Comparison of ENCODE assay signal across 1 cellular context in the genomic region with DNA sequence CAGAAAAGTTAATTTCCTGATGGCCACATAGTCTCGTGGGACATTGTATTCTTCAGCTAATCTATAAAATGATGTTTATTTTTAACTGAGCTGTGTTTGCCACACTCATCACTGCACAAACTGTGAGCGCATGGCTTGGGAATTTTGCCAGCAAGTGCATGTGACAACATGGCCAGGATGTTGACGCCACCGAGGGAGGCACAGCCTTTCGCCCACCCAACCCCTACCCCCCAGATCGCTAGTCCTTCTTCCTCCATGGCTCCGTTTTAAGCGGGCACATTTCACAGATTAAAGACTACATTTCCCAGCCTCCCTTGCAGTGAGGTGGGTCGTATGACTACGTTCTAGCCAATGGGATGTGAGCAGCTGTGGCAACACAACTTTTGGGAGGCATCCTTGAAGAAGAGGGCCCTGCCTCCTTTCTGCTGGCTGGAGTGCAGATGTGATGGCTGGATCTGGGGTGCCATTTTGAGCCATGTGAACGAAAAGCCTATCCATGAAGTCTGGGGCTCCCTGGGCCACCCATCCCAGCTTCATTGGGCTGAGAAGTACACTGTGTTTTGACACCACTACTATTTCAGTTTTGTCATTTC.
A peak's percentile ranks its signal among the peaks of the same experiment; 100 is the strongest.
TF ChIP-seq lines count a peak whose summit lies in the region.

No MANE protein-coding gene starts in this region.

TF ChIP-seq in SK-N-SH, 30 proteins besides CTCF, POLR2A, EP300 and RAD21:
- TF ChIP-seq, protein P1, sequence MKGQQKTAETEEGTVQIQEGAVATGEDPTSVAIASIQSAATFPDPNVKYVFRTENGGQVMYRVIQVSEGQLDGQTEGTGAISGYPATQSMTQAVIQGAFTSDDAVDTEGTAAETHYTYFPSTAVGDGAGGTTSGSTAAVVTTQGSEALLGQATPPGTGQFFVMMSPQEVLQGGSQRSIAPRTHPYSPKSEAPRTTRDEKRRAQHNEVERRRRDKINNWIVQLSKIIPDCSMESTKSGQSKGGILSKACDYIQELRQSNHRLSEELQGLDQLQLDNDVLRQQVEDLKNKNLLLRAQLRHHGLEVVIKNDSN (IDR thresholded peaks at IDR 0.05; ENCODE audit: borderline replicate concordance, low read depth): peak; percentile 74; the same call in 1 of the 2 replicates
- TF ChIP-seq RFX5 (IDR thresholded peaks at IDR 0.05; ENCODE audit: low read length): no peak
